ENCODE assay signal across 1 cellular context in genomic region chr1:227914801-227915563, GRCh38.
TF ChIP-seq lines count a peak whose summit lies in the region.

No MANE protein-coding gene starts in this region.

TF ChIP-seq in H1, 55 proteins besides CTCF, POLR2A, EP300 and RAD21:
- TF ChIP-seq TAF7 (optimal IDR thresholded peaks at IDR 0.05; ENCODE audit: borderline replicate concordance, low read depth, low read length), result no peak
- no peak for TF ChIP-seq SP2 (IDR thresholded peaks at IDR 0.05; ENCODE audit: low read length)
- no peak for TF ChIP-seq TCF12 (IDR thresholded peaks at IDR 0.05; ENCODE audit: low read depth, low read length)
- TF ChIP-seq NANOG (IDR thresholded peaks at IDR 0.05; ENCODE audit: insufficient read depth, low read depth, low read length, poor library complexity, severe bottlenecking), result no peak
- no peak for TF ChIP-seq MAX (IDR thresholded peaks at IDR 0.05)
- TF ChIP-seq E2F6 (IDR thresholded peaks at IDR 0.05), result no peak
- no peak for TF ChIP-seq JUN (IDR thresholded peaks at IDR 0.05; ENCODE audit: low read depth, low read length)
- TF ChIP-seq NRF1 (IDR thresholded peaks at IDR 0.05; ENCODE audit: low read depth, low read length), result no peak
- no peak for TF ChIP-seq BACH1 (IDR thresholded peaks at IDR 0.05; ENCODE audit: low read length)
- TF ChIP-seq USF2 (IDR thresholded peaks at IDR 0.05; ENCODE audit: low read length), result no peak
- TF ChIP-seq CBX5 (IDR thresholded peaks at IDR 0.05; ENCODE audit: low read depth, low read length), result no peak
- TF ChIP-seq CTBP2 (IDR thresholded peaks at IDR 0.05; ENCODE audit: borderline replicate concordance, insufficient read depth, insufficient read length, low read length), result no peak
- TF ChIP-seq CBX8 (IDR thresholded peaks at IDR 0.05; ENCODE audit: borderline replicate concordance, low read depth, low read length), result no peak
- no peak for TF ChIP-seq EGR1 (IDR thresholded peaks at IDR 0.05; ENCODE audit: borderline replicate concordance, low read depth, low read length)
- no peak for TF ChIP-seq GTF2F1 (IDR thresholded peaks at IDR 0.05; ENCODE audit: borderline replicate concordance, low read depth, low read length)
